Comparison of ENCODE assay signal across 8 cellular contexts in the genomic region with DNA sequence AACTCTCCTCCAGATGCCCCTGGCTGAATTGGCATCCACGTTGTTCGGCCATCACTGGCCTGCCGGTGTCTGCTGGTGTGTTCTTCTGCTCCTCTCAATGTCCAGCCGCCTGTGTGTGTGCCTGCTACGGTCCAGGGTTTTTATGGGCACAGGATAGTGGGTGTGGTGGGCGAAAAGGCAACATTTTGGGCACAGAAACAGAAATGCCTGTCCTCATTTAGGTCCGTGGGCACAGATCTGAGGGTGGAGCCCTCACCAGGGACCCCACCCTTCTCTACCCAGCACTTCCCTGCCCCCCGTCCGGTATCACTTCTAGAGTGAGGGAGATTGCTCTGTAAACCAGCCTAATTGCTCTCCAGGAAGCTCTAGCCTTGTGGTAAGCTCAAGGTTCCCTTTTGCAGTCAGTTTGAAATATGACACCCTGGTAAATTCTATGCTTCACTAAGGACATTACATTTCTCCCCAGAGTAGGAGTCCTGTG.
A peak's percentile ranks its signal among the peaks of the same experiment; 100 is the strongest.
DNase-seq lines count a peak whose midpoint lies in the region; ATAC-seq and TF ChIP-seq lines count a peak whose summit lies in the region.

No MANE protein-coding gene starts in this region.

- CTCF ChIA-PET in activated CD8-positive, alpha-beta memory T cell treated with anti-CD3 and anti-CD28 coated beads, Interleukin-2, amount 10 ng/mL, durations not matched to agents 7 days and 5 days (lab: Charles Lee), result no interaction called here

- H3K4me1 Mint-ChIP-seq in GM23338, result peaks cover 7% of the 10 kb centered on the region
- peaks cover 2% of the 10 kb centered on the region for H3K4me1 Mint-ChIP-seq in activated CD8-positive, alpha-beta memory T cell treated with anti-CD3 and anti-CD28 coated beads, Interleukin-2, amount 10 ng/mL, durations not matched to agents 7 days and 5 days

- peaks cover 2% of the 10 kb centered on the region for H3K27me3 Mint-ChIP-seq in GM23338 (ENCODE audit: insufficient read depth, low read depth, poor library complexity)
- no peaks in the 10 kb centered on the region for H3K27me3 Mint-ChIP-seq in activated CD8-positive, alpha-beta memory T cell treated with anti-CD3 and anti-CD28 coated beads, Interleukin-2, amount 10 ng/mL, durations not matched to agents 7 days and 5 days

- H3K4me2 ChIP-seq in GM23338, result no peak overlapping the region
- H3K4me2 ChIP-seq in osteoblast (ENCODE audit: insufficient read depth, low read length), result no peak overlapping the region

- no peaks in the 10 kb centered on the region for H3K9me2 ChIP-seq in GM23338 (ENCODE audit: insufficient read depth)

- in situ Hi-C loops in astrocyte of the spinal cord (cut with HindIII; ENCODE audit: low sequenced_read_pairs), result no loop called here

- TF ChIP-seq CTCF in GM23338 (conservative IDR thresholded peaks at IDR 0.05; ENCODE audit: low read depth in 2 of 2), result no peak
- TF ChIP-seq CTCF in astrocyte of the spinal cord (IDR thresholded peaks at IDR 0.05; ENCODE audit: low read depth, low read length), result no peak
- no peak for TF ChIP-seq CTCF in osteoblast (IDR thresholded peaks at IDR 0.05; ENCODE audit: extremely low read depth, low read depth, low read length)

- H3K4me3 ChIP-seq in GM23338 (no peak overlapping the region), astrocyte of the spinal cord (ENCODE audit: low read depth, low read length) (no peak overlapping the region), osteoblast (ENCODE audit: insufficient read depth, low read length) (no peak overlapping the region)

- H3K79me2 ChIP-seq in GM23338 (replicated peaks; ENCODE audit: insufficient read depth) (no peaks in the 10 kb centered on the region), osteoblast (ENCODE audit: insufficient read depth, low read length) (no peaks in the 10 kb centered on the region)

- peak overlapping the region; percentile 85 for H2AFZ ChIP-seq in GM23338
- H2AFZ ChIP-seq in osteoblast (ENCODE audit: low read length), result peak overlapping the region; percentile 49

- H3K4me1 ChIP-seq in GM23338 (ENCODE audit: insufficient read depth) (peaks cover 13% of the 10 kb centered on the region), osteoblast (ENCODE audit: insufficient read depth, low read length) (peaks cover 4% of the 10 kb centered on the region)

- no peaks in the 10 kb centered on the region for H3K27me3 ChIP-seq in GM23338 (ENCODE audit: insufficient read depth)
- H3K27me3 ChIP-seq in osteoblast (ENCODE audit: insufficient read depth, low read length), result no peaks in the 10 kb centered on the region

- H3K27ac ChIP-seq in GM23338 (ENCODE audit: low read depth) (no peak overlapping the region), osteoblast (ENCODE audit: low read depth, low read length) (no peak overlapping the region)

- TF ChIP-seq POLR2A in GM18505 (IDR thresholded peaks at IDR 0.05; ENCODE audit: borderline replicate concordance, extremely low read depth, insufficient read depth, insufficient read length), result no peak

- peaks cover 14% of the 10 kb centered on the region for H3K9me3 Mint-ChIP-seq in GM23338
- H3K9me3 Mint-ChIP-seq in activated CD8-positive, alpha-beta memory T cell treated with anti-CD3 and anti-CD28 coated beads, Interleukin-2, amount 10 ng/mL, durations not matched to agents 7 days and 5 days (ENCODE audit: low read depth), result no peaks in the 10 kb centered on the region

- ATAC-seq in GM18505 (IDR thresholded peaks at IDR 0.05; ENCODE audit: unreplicated experiment) (peak; percentile 75), GM23338 (peak; percentile 75)
- ATAC-seq in activated CD8-positive, alpha-beta memory T cell treated with anti-CD3 and anti-CD28 coated beads, Interleukin-2, amount 10 ng/mL, durations not matched to agents 7 days and 5 days, result no peak

- no peak overlapping the region for H3K4me3 Mint-ChIP-seq in GM23338
- H3K4me3 Mint-ChIP-seq in activated CD8-positive, alpha-beta memory T cell treated with anti-CD3 and anti-CD28 coated beads, Interleukin-2, amount 10 ng/mL, durations not matched to agents 7 days and 5 days, result no peak overlapping the region

- H4K20me1 ChIP-seq in GM23338 (replicated peaks; ENCODE audit: insufficient read depth) (no peaks in the 10 kb centered on the region), osteoblast (ENCODE audit: insufficient read depth, low read length) (no peaks in the 10 kb centered on the region)

- no peaks in the 10 kb centered on the region for H3F3A ChIP-seq in GM23338 (replicated peaks; ENCODE audit: low read depth)

- no peaks in the 10 kb centered on the region for H3K9me3 ChIP-seq in osteoblast (ENCODE audit: low read depth, low read length)

- peak; percentile 49 for DNase-seq in GM23338 (ENCODE audit: low spot score)
- peak; percentile 93 to 95 for DNase-seq in Kasumi-1 (lab: John Stamatoyannopoulos, UW)
- DNase-seq in astrocyte of the spinal cord (ENCODE audit: low read depth, low spot score), result peak; percentile 38
- DNase-seq in osteoblast (ENCODE audit: insufficient read length, low spot score, missing footprints), result no peak
- no peak for DNase-seq in activated CD8-positive, alpha-beta memory T cell treated with anti-CD3 and anti-CD28 coated beads, Interleukin-2, amount 10 ng/mL, durations not matched to agents 7 days and 5 days
- no peak for DNase-seq in COR-L47 (lab: John Stamatoyannopoulos, UW)
- DNase-seq in AG08396 (ENCODE audit: low spot score), result no peak

- no peak overlapping the region for H3K27ac Mint-ChIP-seq in GM23338
- no peak overlapping the region for H3K27ac Mint-ChIP-seq in activated CD8-positive, alpha-beta memory T cell treated with anti-CD3 and anti-CD28 coated beads, Interleukin-2, amount 10 ng/mL, durations not matched to agents 7 days and 5 days

- peaks cover 6% of the 10 kb centered on the region; the same call in 2 of the 3 replicates for H3K36me3 Mint-ChIP-seq in GM23338 (ENCODE audit: low read depth)
- no peaks in the 10 kb centered on the region for H3K36me3 Mint-ChIP-seq in activated CD8-positive, alpha-beta memory T cell treated with anti-CD3 and anti-CD28 coated beads, Interleukin-2, amount 10 ng/mL, durations not matched to agents 7 days and 5 days

- H3K36me3 ChIP-seq in GM23338 (ENCODE audit: insufficient read depth) (no peaks in the 10 kb centered on the region), osteoblast (ENCODE audit: insufficient read depth, low read length) (no peaks in the 10 kb centered on the region)

TF ChIP-seq in GM23338, 12 proteins besides CTCF, POLR2A, EP300 and RAD21 (continues in another document):
- TF ChIP-seq CREB1 (CRISPR knock-in tag; IDR thresholded peaks at IDR 0.05; ENCODE audit: low read depth) (no peak), STAT1 (IDR thresholded peaks at IDR 0.05; ENCODE audit: unreplicated experiment) (no peak), ZNF331 (CRISPR knock-in tag; IDR thresholded peaks at IDR 0.05; ENCODE audit: low read depth) (no peak), EZH2 (IDR thresholded peaks at IDR 0.05; ENCODE audit: low read depth, unreplicated experiment) (no peak), POLR2AphosphoS5 (IDR thresholded peaks at IDR 0.05; ENCODE audit: low read depth) (no peak), NANOG (IDR thresholded peaks at IDR 0.05; ENCODE audit: borderline replicate concordance) (no peak)
- TF ChIP-seq, protein P1, sequence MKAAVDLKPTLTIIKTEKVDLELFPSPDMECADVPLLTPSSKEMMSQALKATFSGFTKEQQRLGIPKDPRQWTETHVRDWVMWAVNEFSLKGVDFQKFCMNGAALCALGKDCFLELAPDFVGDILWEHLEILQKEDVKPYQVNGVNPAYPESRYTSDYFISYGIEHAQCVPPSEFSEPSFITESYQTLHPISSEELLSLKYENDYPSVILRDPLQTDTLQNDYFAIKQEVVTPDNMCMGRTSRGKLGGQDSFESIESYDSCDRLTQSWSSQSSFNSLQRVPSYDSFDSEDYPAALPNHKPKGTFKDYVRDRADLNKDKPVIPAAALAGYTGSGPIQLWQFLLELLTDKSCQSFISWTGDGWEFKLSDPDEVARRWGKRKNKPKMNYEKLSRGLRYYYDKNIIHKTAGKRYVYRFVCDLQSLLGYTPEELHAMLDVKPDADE (IDR thresholded peaks at IDR 0.05), result no peak

Comparison
In these comparisons a context has a peak if more than half of its experiments do, and no peak if none do; other contexts are left out.
1. DNase-seq: peak in GM23338 (single experiment), Kasumi-1 (2 of 2) and astrocyte of the spinal cord (single experiment); none in osteoblast (single experiment), activated CD8-positive, alpha-beta memory T cell treated with anti-CD3 and anti-CD28 coated beads, Interleukin-2, amount 10 ng/mL, durations not matched to agents 7 days and 5 days (single experiment), COR-L47 (single experiment) and AG08396 (single experiment).